In the genomic region with DNA sequence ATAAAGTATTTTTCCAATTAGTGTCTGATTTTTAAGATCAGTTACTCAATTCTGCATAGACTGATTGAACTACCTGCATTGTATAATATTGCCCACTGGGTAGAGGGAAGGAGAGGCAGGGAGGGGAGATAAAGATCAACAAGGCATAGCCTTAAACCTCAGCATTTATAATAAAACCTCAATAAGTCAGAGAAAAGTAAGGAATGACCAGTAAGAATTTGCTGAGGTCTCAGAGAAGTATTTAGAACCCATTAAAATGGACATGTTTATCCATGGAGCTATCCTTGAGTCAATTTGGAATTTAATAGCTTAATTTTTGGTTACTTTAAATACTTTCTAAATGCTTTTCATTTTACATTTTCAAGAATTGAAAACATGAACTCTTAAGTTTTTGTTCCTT, we compare ENCODE assay signal across 30 cellular contexts.
"Had no signal": no experiment of that assay in that cellular context is flagged by ENCODE, and none has a peak within 500 bp of the region (broad histone marks: within the 10 kb centered on the region; RNA-seq: fewer than 3 reads in every experiment).

No MANE protein-coding gene starts in this region.

- H3K4me3 ChIP-seq: ascending aorta, cardiac muscle cell had no signal

- ATAC-seq: activated CD8-positive, alpha-beta T cell treated with anti-CD3 and anti-CD28 coated beads for 36 hours; activated naive CD8-positive, alpha-beta T cell treated with anti-CD3 and anti-CD28 coated beads, Interleukin-2, amount 50 U/mL, for 24 hours; activated T-cell treated with anti-CD3 and anti-CD28 coated beads, Interleukin-2, amount 50 U/mL, for 4 hours; activated T-cell treated with anti-CD3 and anti-CD28 coated beads, Interleukin-2, amount 50 U/mL, for 72 hours; activated T-helper 17 cell treated with anti-CD3 and anti-CD28 coated beads, Interleukin-2, amount 50 U/mL, for 72 hours had no signal

- H3K27me3 ChIP-seq: ascending aorta, cardiac muscle cell had no signal

- DNase-seq: activated B cell treated with CpG ODN at 0.5 μM for 24 hours; activated CD4-positive, alpha-beta memory T cell treated with anti-CD3 and anti-CD28 coated beads for 36 hours; activated CD4-positive, alpha-beta T cell treated with anti-CD3 and anti-CD28 coated beads for 4 hours; activated CD4-positive, alpha-beta T cell treated with anti-CD3 and anti-CD28 coated beads, Interleukin-2, amount 10 ng/mL, durations not matched to agents 24 days and 14 days; activated CD4-positive, alpha-beta T cell treated with anti-CD3 and anti-CD28 coated beads, Interleukin-2, amount 50 U/mL, for 1 hour; activated CD4-positive, alpha-beta T cell treated with anti-CD3 and anti-CD28 coated beads, Interleukin-2, amount 50 U/mL, for 4 hours; activated CD4-positive, CD25-positive, alpha-beta regulatory T cell treated with anti-CD3 and anti-CD28 coated beads, Interleukin-2, amount 50 U/mL, for 72 hours; activated CD8-positive, alpha-beta memory T cell treated with anti-CD3 and anti-CD28 coated beads, Interleukin-2, amount 50 U/mL, for 4 hours; activated CD8-positive, alpha-beta T cell treated with anti-CD3 and anti-CD28 coated beads for 36 hours; activated effector memory CD4-positive, alpha-beta T cell treated with Interleukin-2 at 50 U/mL for 16 hours; activated gamma-delta T cell; activated naive CD4-positive, alpha-beta T cell treated with anti-CD3 and anti-CD28 coated beads, Interleukin-2, amount 10 ng/mL, durations not matched to agents 7 days and 5 days; activated naive CD4-positive, alpha-beta T cell treated with Interleukin-2 at 50 U/mL for 16 hours; activated naive CD8-positive, alpha-beta T cell treated with anti-CD3 and anti-CD28 coated beads, Interleukin-2, amount 10 ng/mL, durations not matched to agents 7 days and 5 days; activated naive CD8-positive, alpha-beta T cell treated with anti-CD3 and anti-CD28 coated beads, Interleukin-2, amount 50 U/mL, for 24 hours; activated T-cell treated with anti-CD3 and anti-CD28 coated beads for 4 hours; activated T-cell treated with anti-CD3 and anti-CD28 coated beads, Interleukin-2, amount 50 U/mL, for 1 hour; activated T-cell treated with anti-CD3 and anti-CD28 coated beads, Interleukin-2, amount 50 U/mL, for 4 hours; activated T-cell treated with anti-CD3 and anti-CD28 coated beads, Interleukin-2, amount 50 U/mL, for 72 hours; amygdala; anterior cingulate cortex; caudate nucleus; cerebellar nuclear complex; T-helper 1 cell; T-helper 2 cell; T-helper 9 cell had no signal

- FAIRE-seq: bronchial epithelial cell had no signal
